ENCODE assay signal across 20 cellular contexts in genomic region chr12:19962192-19962591, GRCh38.
A peak's percentile ranks its signal among the peaks of the same experiment; 100 is the strongest.
DNase-seq lines count a peak whose midpoint lies in the region; ATAC-seq and TF ChIP-seq lines count a peak whose summit lies in the region.
"Had no signal": no experiment of that assay in that cellular context is flagged by ENCODE, and none has a peak within 500 bp of the region (broad histone marks: within the 10 kb centered on the region; RNA-seq: fewer than 3 reads in every experiment).

No MANE protein-coding gene starts in this region.

- H3K4ac ChIP-seq in mesenchymal stem cell (ENCODE audit: low read depth in 1 of 2, low read length in 2 of 2), result peak overlapping the region in 1 of 2 experiments; percentile 51

- no peak overlapping the region for H4K8ac ChIP-seq in mesenchymal stem cell (ENCODE audit: low read length)

- H3K27ac ChIP-seq in right atrium auricular region (no peak overlapping the region), heart left ventricle (peak overlapping the region in 1 of 12 donors; percentile 7), mesenchymal stem cell (ENCODE audit: low read length, poor library complexity, severe bottlenecking) (no peak overlapping the region)
- H3K27ac ChIP-seq: BLaER1 treated with 17β-estradiol and CSF1 and Interleukin-3, amounts not matched to agents 10 nM and 100 nM; GM23248; PC-9 had no signal

- H2BK120ac ChIP-seq in mesenchymal stem cell (ENCODE audit: low read depth, low read length), result no peak overlapping the region

- H3K4me1 Mint-ChIP-seq in naive thymus-derived CD8-positive, alpha-beta T cell, result no peaks in the 10 kb centered on the region

- H3K27me3 ChIP-seq in right atrium auricular region, result no peaks in the 10 kb centered on the region
- H3K27me3 ChIP-seq in heart left ventricle, result no peaks in the 10 kb centered on the region
- H3K27me3 ChIP-seq in mesenchymal stem cell (ENCODE audit: control insufficient read depth in 1 of 2, insufficient read depth in 1 of 2, low read length in 2 of 2), result no peaks in the 10 kb centered on the region
- H3K27me3 ChIP-seq: BLaER1 treated with 17β-estradiol and CSF1 and Interleukin-3, amounts not matched to agents 10 nM and 100 nM had no signal

- peaks cover 0 to 2% (median 0%) of the 10 kb centered on the region in 5 donors for H3K27me3 Mint-ChIP-seq in naive thymus-derived CD8-positive, alpha-beta T cell
- H3K27me3 Mint-ChIP-seq: CD4-positive, alpha-beta T cell had no signal

- H2AK5ac ChIP-seq in mesenchymal stem cell (ENCODE audit: low read length, severe bottlenecking), result no peak overlapping the region

- H2BK5ac ChIP-seq in mesenchymal stem cell (ENCODE audit: low read depth, low read length, poor library complexity, severe bottlenecking), result no peak overlapping the region

- H3K9ac ChIP-seq in mesenchymal stem cell (ENCODE audit: low read length), result no peak overlapping the region
- H3K9ac ChIP-seq: BLaER1 treated with 17β-estradiol and CSF1 and Interleukin-3, amounts not matched to agents 10 nM and 100 nM; GM23248 had no signal

- no peak overlapping the region for H3K4me3 ChIP-seq in right atrium auricular region
- no peak overlapping the region for H3K4me3 ChIP-seq in heart left ventricle
- no peak overlapping the region for H3K4me3 ChIP-seq in mesenchymal stem cell (ENCODE audit: insufficient read depth in 1 of 2, low read depth in 1 of 2, low read length in 2 of 2)
- H3K4me3 ChIP-seq: BLaER1 treated with 17β-estradiol and CSF1 and Interleukin-3, amounts not matched to agents 10 nM and 100 nM; GM23248; PC-9 had no signal

- H4K91ac ChIP-seq in mesenchymal stem cell (ENCODE audit: low read length), result no peak overlapping the region

- no peak for TF ChIP-seq CTCF in right atrium auricular region (IDR thresholded peaks at IDR 0.05)
- TF ChIP-seq CTCF in heart left ventricle (IDR thresholded peaks at IDR 0.05), result no peak
- TF ChIP-seq CTCF in GM10266 (IDR thresholded peaks at IDR 0.05; ENCODE audit: control insufficient read depth, insufficient read depth, low read depth, missing control alignments), result no peak

- no peak overlapping the region for H2AFZ ChIP-seq in mesenchymal stem cell (ENCODE audit: low read depth, low read length)
- H2AFZ ChIP-seq: GM23248, PC-9 had no signal

- POLR2A ChIA-PET in naive thymus-derived CD8-positive, alpha-beta T cell (lab: Charles Lee), result no interaction called here

- H3K14ac ChIP-seq in mesenchymal stem cell (ENCODE audit: low read length in 2 of 2), result no peak overlapping the region

- no peak overlapping the region for H2BK12ac ChIP-seq in mesenchymal stem cell (ENCODE audit: low read length in 2 of 2)

- ATAC-seq in Right ventricle myocardium superior (ENCODE audit: poor library complexity), result peak; percentile 82
- ATAC-seq in heart left ventricle, result peak; percentile 70 to 87 (median 84)
- ATAC-seq in naive thymus-derived CD8-positive, alpha-beta T cell, result no peak
- ATAC-seq: HepG2 had no signal

- no peak overlapping the region for H3K4me3 Mint-ChIP-seq in naive thymus-derived CD8-positive, alpha-beta T cell
- H3K4me3 Mint-ChIP-seq: CD4-positive, alpha-beta T cell; H9 had no signal

- no peak overlapping the region for H3K4me2 ChIP-seq in mesenchymal stem cell (ENCODE audit: low read length, poor library complexity, severe bottlenecking)
- H3K4me2 ChIP-seq: BLaER1 treated with 17β-estradiol and CSF1 and Interleukin-3, amounts not matched to agents 10 nM and 100 nM; PC-9 had no signal

- no peak overlapping the region for H3K23ac ChIP-seq in mesenchymal stem cell (ENCODE audit: low read length in 2 of 2)

- peak overlapping the region; percentile 0 for H2BK15ac ChIP-seq in mesenchymal stem cell (ENCODE audit: low read depth, poor library complexity, severe bottlenecking)

- TF ChIP-seq POLR2A in heart left ventricle (IDR thresholded peaks at IDR 0.05), result no peak

- no peaks in the 10 kb centered on the region for H3K9me3 ChIP-seq in right atrium auricular region
- peaks cover 0 to 7% (median 0%) of the 10 kb centered on the region in 12 donors for H3K9me3 ChIP-seq in heart left ventricle
- no peaks in the 10 kb centered on the region for H3K9me3 ChIP-seq in mesenchymal stem cell (ENCODE audit: control insufficient read depth, low read length)

- peaks cover 0 to 3% (median 0%) of the 10 kb centered on the region in 9 donors for H3K9me3 Mint-ChIP-seq in naive thymus-derived CD8-positive, alpha-beta T cell
- H3K9me3 Mint-ChIP-seq: CD4-positive, alpha-beta T cell; H9 had no signal

- H3K79me1 ChIP-seq in mesenchymal stem cell (replicated peaks; ENCODE audit: low read length, poor library complexity, severe bottlenecking), result no peaks in the 10 kb centered on the region

- no peak overlapping the region for H3K27ac Mint-ChIP-seq in naive thymus-derived CD8-positive, alpha-beta T cell
- H3K27ac Mint-ChIP-seq: CD4-positive, alpha-beta T cell; H9 had no signal

- H3K36me3 Mint-ChIP-seq in naive thymus-derived CD8-positive, alpha-beta T cell, result no peaks in the 10 kb centered on the region

- H3K18ac ChIP-seq in mesenchymal stem cell (ENCODE audit: low read depth in 1 of 2, low read length in 2 of 2), result no peak overlapping the region

- intact Hi-C loops in Right ventricle myocardium superior (cut with DNase I), result no loop called here
- intact Hi-C loops in heart left ventricle (cut with DNase I), result no loop called here

- no peak for DNase-seq in Right ventricle myocardium superior
- DNase-seq in right atrium auricular region (ENCODE audit: low spot score), result no peak
- DNase-seq in heart left ventricle, result peak in 4 of 5 donors; percentile 24 to 63 (median 46)
- DNase-seq in mesenchymal stem cell, result no peak
- DNase-seq in GM10266 (ENCODE audit: extremely low spot score), result no peak
- DNase-seq in naive thymus-derived CD8-positive, alpha-beta T cell, result no peak
- no peak for DNase-seq in NCI-H748 treated with DMSO at 0.1 percent for 48 hours (lab: John Stamatoyannopoulos, UW)
- DNase-seq: CD4-positive, alpha-beta T cell; DMS53; GM23248; H9; NCI-H1092 treated with DMSO at 0.1 percent for 48 hours; NCI-H1436; NCI-H187; NCI-H2081 treated with DMSO at 0.1 percent for 48 hours; NCI-H526; PC-9; SHP77 had no signal

- no peaks in the 10 kb centered on the region for H3K36me3 ChIP-seq in right atrium auricular region
- H3K36me3 ChIP-seq in heart left ventricle, result no peaks in the 10 kb centered on the region
- H3K36me3 ChIP-seq in mesenchymal stem cell (ENCODE audit: control insufficient read depth in 1 of 2, insufficient read depth in 2 of 2, low read depth in 1 of 2, low read length in 2 of 2), result no peaks in the 10 kb centered on the region
- H3K36me3 ChIP-seq: BLaER1 treated with 17β-estradiol and CSF1 and Interleukin-3, amounts not matched to agents 10 nM and 100 nM had no signal

- 41 to 50% (median 43%) methylated on average over 5 of the region's 5 CpGs for WGBS in heart left ventricle, 4 donors
- WGBS in mesenchymal stem cell, result 71% methylated on average over 4 of the region's 5 CpGs

- H3K4me1 ChIP-seq in right atrium auricular region (peaks cover 0 to 21% of the 10 kb centered on the region in 2 donors), heart left ventricle (peaks cover 0 to 25% (median 0%) of the 10 kb centered on the region in 12 donors), mesenchymal stem cell (ENCODE audit: control insufficient read depth, insufficient read depth, low read depth, low read length) (peaks cover 1% of the 10 kb centered on the region)

Comparison
In these comparisons a context has a peak if more than half of its experiments do, and no peak if none do; other contexts are left out.
1. DNase-seq: peak in heart left ventricle (4 of 5); none in Right ventricle myocardium superior (single experiment), right atrium auricular region (single experiment), mesenchymal stem cell (single experiment), GM10266 (single experiment), naive thymus-derived CD8-positive, alpha-beta T cell (0 of 10) and NCI-H748 treated with DMSO at 0.1 percent for 48 hours (single experiment).
2. ATAC-seq: peak in Right ventricle myocardium superior (single experiment) and heart left ventricle (4 of 4); none in naive thymus-derived CD8-positive, alpha-beta T cell (0 of 2).